In the genomic region with DNA sequence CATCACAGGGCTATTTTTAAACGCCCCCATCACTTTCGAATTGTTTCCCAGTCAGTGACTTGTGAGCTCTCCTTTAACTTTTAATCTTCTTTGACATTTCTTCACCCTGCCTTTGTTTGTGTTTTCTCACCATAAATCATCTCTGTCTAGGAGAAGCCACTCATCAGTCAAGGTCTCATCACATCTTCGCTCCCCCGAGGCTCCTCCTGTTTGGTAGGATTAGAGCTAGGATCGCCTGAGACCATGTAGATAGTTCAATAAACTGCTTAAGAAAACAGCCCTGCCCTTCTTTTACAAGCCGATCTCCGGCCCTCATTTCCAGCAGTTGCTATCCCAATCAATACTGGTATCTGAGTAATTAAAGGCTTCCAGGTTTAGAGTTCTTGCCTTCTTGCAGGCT, we compare ENCODE assay signal across 15 cellular contexts.
DNase-seq lines count a peak whose midpoint lies in the region; ATAC-seq and TF ChIP-seq lines count a peak whose summit lies in the region.
"Had no signal": no experiment of that assay in that cellular context is flagged by ENCODE, and none has a peak within 500 bp of the region (broad histone marks: within the 10 kb centered on the region; RNA-seq: fewer than 3 reads in every experiment).

No MANE protein-coding gene starts in this region.

- H3K27ac ChIP-seq in hepatocyte (no peak overlapping the region), foreskin keratinocyte (no peak overlapping the region), lower lobe of right lung (no peak overlapping the region)
- H3K27ac ChIP-seq: BLaER1 treated with 17β-estradiol and CSF1 and Interleukin-3, amounts not matched to agents 10 nM and 100 nM; GM23248 had no signal

- H3K4me1 ChIP-seq in hepatocyte (ENCODE audit: insufficient read depth) (no peaks in the 10 kb centered on the region), foreskin keratinocyte (peaks cover 21% of the 10 kb centered on the region), lower lobe of right lung (no peaks in the 10 kb centered on the region)
- H3K4me1 ChIP-seq: BLaER1 treated with 17β-estradiol and CSF1 and Interleukin-3, amounts not matched to agents 10 nM and 100 nM had no signal

- ATAC-seq in foreskin keratinocyte: no peak
- no peak for ATAC-seq in GM18867 (IDR thresholded peaks at IDR 0.05; ENCODE audit: unreplicated experiment)
- no peak for ATAC-seq in GM18861 (IDR thresholded peaks at IDR 0.05; ENCODE audit: unreplicated experiment)
- no peak for ATAC-seq in lower lobe of right lung

- no peaks in the 10 kb centered on the region for H3K9me3 Mint-ChIP-seq in mesothelial cell of epicardium

- H3K4me3 ChIP-seq in hepatocyte (no peak overlapping the region), lower lobe of right lung (no peak overlapping the region)
- H3K4me3 ChIP-seq: BLaER1 treated with 17β-estradiol and CSF1 and Interleukin-3, amounts not matched to agents 10 nM and 100 nM; GM23248 had no signal

- no peak overlapping the region for H3K4me2 ChIP-seq in hepatocyte
- H3K4me2 ChIP-seq: BLaER1 treated with 17β-estradiol and CSF1 and Interleukin-3, amounts not matched to agents 10 nM and 100 nM had no signal

- H2AFZ ChIP-seq in hepatocyte: no peak overlapping the region
- H2AFZ ChIP-seq: GM23248 had no signal

- H3K4me1 Mint-ChIP-seq in mesothelial cell of epicardium: peaks cover 58% of the 10 kb centered on the region
- H3K4me1 Mint-ChIP-seq: CD4-positive, CD25-positive, alpha-beta regulatory T cell; IgD-negative memory B cell had no signal

- H3K4me3 Mint-ChIP-seq in mesothelial cell of epicardium: no peak overlapping the region
- H3K4me3 Mint-ChIP-seq: CD4-positive, CD25-positive, alpha-beta regulatory T cell; IgD-negative memory B cell had no signal

- H3K79me2 ChIP-seq in hepatocyte: no peaks in the 10 kb centered on the region

- TF ChIP-seq CTCF in hepatocyte (IDR thresholded peaks at IDR 0.05; ENCODE audit: poor library complexity) (no peak), mesothelial cell of epicardium (IDR thresholded peaks at IDR 0.05; ENCODE audit: unreplicated experiment) (no peak), foreskin keratinocyte (conservative IDR thresholded peaks at IDR 0.05) (no peak), lower lobe of right lung (IDR thresholded peaks at IDR 0.05) (no peak)

- H3K27ac Mint-ChIP-seq in mesothelial cell of epicardium: peak overlapping the region; percentile 48
- H3K27ac Mint-ChIP-seq: CD4-positive, CD25-positive, alpha-beta regulatory T cell; IgD-negative memory B cell had no signal

- DNase-seq in M059J (ENCODE audit: low read depth) (peak; percentile 42), hepatocyte (ENCODE audit: low spot score) (peak; percentile 37), mesothelial cell of epicardium (ENCODE audit: low spot score in 2 of 2, unreplicated experiment in 2 of 2) (no peak), foreskin keratinocyte (no peak), lower lobe of right lung (no peak)
- DNase-seq: ACHN; CD4-positive, CD25-positive, alpha-beta regulatory T cell; DMS53; GF-D8; GM23248; H7 had no signal

- no peaks in the 10 kb centered on the region for H3K9me2 ChIP-seq in hepatocyte (replicated peaks; ENCODE audit: insufficient read depth)

- H3K27me3 Mint-ChIP-seq in mesothelial cell of epicardium (ENCODE audit: low read depth): peaks cover 17% of the 10 kb centered on the region
- H3K27me3 Mint-ChIP-seq: CD4-positive, CD25-positive, alpha-beta regulatory T cell had no signal

- H3K36me3 ChIP-seq in hepatocyte (replicated peaks; ENCODE audit: insufficient read depth, low read depth) (no peaks in the 10 kb centered on the region), lower lobe of right lung (no peaks in the 10 kb centered on the region)
- H3K36me3 ChIP-seq: BLaER1 treated with 17β-estradiol and CSF1 and Interleukin-3, amounts not matched to agents 10 nM and 100 nM had no signal

- H3K27me3 ChIP-seq in hepatocyte (no peaks in the 10 kb centered on the region), foreskin keratinocyte (no peaks in the 10 kb centered on the region), lower lobe of right lung (ENCODE audit: low read depth) (no peaks in the 10 kb centered on the region)
- H3K27me3 ChIP-seq: BLaER1 treated with 17β-estradiol and CSF1 and Interleukin-3, amounts not matched to agents 10 nM and 100 nM had no signal

- intact Hi-C loops in lower lobe of right lung (cut with DNase I): no loop called here

- WGBS in hepatocyte (ENCODE audit: low lambda C conversion rate, missing lambda C conversion rate): 28% methylated on average over 7 of the region's 7 CpGs

- H4K20me1 ChIP-seq in hepatocyte (ENCODE audit: insufficient read depth, poor library complexity, severe bottlenecking): no peaks in the 10 kb centered on the region
- H4K20me1 ChIP-seq: BLaER1 treated with 17β-estradiol and CSF1 and Interleukin-3, amounts not matched to agents 10 nM and 100 nM had no signal

- H3K9me3 ChIP-seq in hepatocyte (ENCODE audit: low read depth): no peaks in the 10 kb centered on the region
- H3K9me3 ChIP-seq in lower lobe of right lung: no peaks in the 10 kb centered on the region
- H3K9me3 ChIP-seq: BLaER1 treated with 17β-estradiol and CSF1 and Interleukin-3, amounts not matched to agents 10 nM and 100 nM had no signal

- H3K36me3 Mint-ChIP-seq in mesothelial cell of epicardium: no peaks in the 10 kb centered on the region
- H3K36me3 Mint-ChIP-seq: CD4-positive, CD25-positive, alpha-beta regulatory T cell; IgD-negative memory B cell had no signal

Comparison
In these comparisons a context has a peak if more than half of its experiments do, and no peak if none do; other contexts are left out.
1. DNase-seq: peak in M059J (single experiment) and hepatocyte (single experiment); none in mesothelial cell of epicardium (0 of 2), foreskin keratinocyte (0 of 2) and lower lobe of right lung (single experiment).